Comparison of ENCODE assay signal across 29 cellular contexts in the genomic region with DNA sequence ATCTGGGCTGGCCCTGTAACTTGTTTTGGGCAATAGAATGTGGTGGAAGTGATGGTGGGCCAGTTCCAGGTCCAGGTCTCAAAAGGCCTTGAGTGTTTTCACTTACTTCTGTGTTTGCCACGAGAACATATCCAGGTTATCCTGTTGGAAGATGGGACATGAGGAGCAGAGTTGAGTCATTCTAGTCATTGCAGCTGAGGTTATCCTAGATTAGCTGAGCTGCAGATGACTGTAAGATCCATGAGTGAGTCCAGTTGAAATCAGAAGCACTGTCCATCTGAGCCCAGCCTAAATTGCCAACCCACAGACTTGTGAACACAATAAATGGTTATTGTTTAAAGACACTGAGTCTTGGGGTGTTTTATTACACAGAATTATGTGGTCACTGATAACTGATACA.
"Had no signal": no experiment of that assay in that cellular context is flagged by ENCODE, and none has a peak within 500 bp of the region (broad histone marks: within the 10 kb centered on the region; RNA-seq: fewer than 3 reads in every experiment).

No MANE protein-coding gene starts in this region.

- H2AFZ ChIP-seq: hepatocyte had no signal

- H3K4me2 ChIP-seq: hepatocyte, smooth muscle cell had no signal

- H3K36me3 Mint-ChIP-seq: activated naive CD4-positive, alpha-beta T cell treated with anti-CD3 and anti-CD28 coated beads, Interleukin-2, amount 50 U/mL, for 72 hours; stimulated activated naive B cell treated with anti-CD40 and anti-IgM and Interleukin-4, amounts not matched to agents 10 μg/mL and 1 μg/mL and 100 μg/mL, for 72 hours had no signal

- H3K27me3 Mint-ChIP-seq: stimulated activated naive B cell treated with anti-CD40 and anti-IgM and Interleukin-4, amounts not matched to agents 10 μg/mL and 1 μg/mL and 100 μg/mL, for 72 hours had no signal

- FAIRE-seq: pancreas had no signal

- H3K79me2 ChIP-seq: hepatocyte had no signal

- H3K27ac Mint-ChIP-seq: activated naive CD4-positive, alpha-beta T cell treated with anti-CD3 and anti-CD28 coated beads, Interleukin-2, amount 50 U/mL, for 72 hours; activated T-cell treated with anti-CD3 and anti-CD28 coated beads, Interleukin-2, amount 50 U/mL, for 72 hours; stimulated activated naive B cell treated with anti-CD40 and anti-IgM and Interleukin-4, amounts not matched to agents 10 μg/mL and 1 μg/mL and 100 μg/mL, for 72 hours had no signal

- H3K27ac ChIP-seq: cardiac muscle cell, colonic mucosa, dorsolateral prefrontal cortex, gastroesophageal sphincter, hepatocyte, left ventricle myocardium inferior, pancreas, prostate gland, sigmoid colon, stomach, tibial nerve had no signal

- H3K4me3 ChIP-seq: cardiac muscle cell, colonic mucosa, dorsolateral prefrontal cortex, gastroesophageal sphincter, hepatocyte, left ventricle myocardium inferior, mucosa of descending colon, pancreas, prostate gland, sigmoid colon, smooth muscle cell, stomach, tibial nerve had no signal

- DNase-seq: activated CD4-positive, alpha-beta T cell treated with anti-CD3 and anti-CD28 coated beads for 4 hours; activated CD4-positive, alpha-beta T cell treated with anti-CD3 and anti-CD28 coated beads, Interleukin-2, amount 50 U/mL, for 4 hours; activated CD4-positive, CD25-positive, alpha-beta regulatory T cell; activated naive CD4-positive, alpha-beta T cell; activated T-cell treated with anti-CD3 and anti-CD28 coated beads for 4 hours; activated T-cell treated with anti-CD3 and anti-CD28 coated beads, Interleukin-2, amount 50 U/mL, for 72 hours; cerebellar nuclear complex; colonic mucosa; dorsolateral prefrontal cortex; effector memory CD4-positive, alpha-beta T cell; erythroblast; islet precursor cell; left ventricle myocardium inferior; mucosa of descending colon; nucleus accumbens; pancreas; sigmoid colon; stimulated activated CD4-positive, alpha-beta T cell treated with anti-CD3 and anti-CD28 coated beads, Interleukin-15, amount 100 ng/mL, for 24 hours; stimulated activated CD4-positive, alpha-beta T cell treated with anti-CD3 and anti-CD28 coated beads, Interleukin-2, amount 100 ng/mL, for 24 hours; stimulated activated naive B cell treated with anti-CD40 and anti-IgM and Interleukin-4, amounts not matched to agents 10 μg/mL and 1 μg/mL and 100 μg/mL, for 72 hours; stomach; T-helper 2 cell had no signal

- H3K4me1 ChIP-seq: colonic mucosa, gastroesophageal sphincter, left ventricle myocardium inferior, pancreas, prostate gland, sigmoid colon, stomach, tibial nerve had no signal

- H3K36me3 ChIP-seq: cardiac muscle cell, colonic mucosa, gastroesophageal sphincter, left ventricle myocardium inferior, pancreas, prostate gland, sigmoid colon, stomach, tibial nerve had no signal

- H3K27me3 ChIP-seq: cardiac muscle cell, colonic mucosa, gastroesophageal sphincter, hepatocyte, sigmoid colon, stomach, tibial nerve had no signal

- H3K9me3 ChIP-seq: colonic mucosa, gastroesophageal sphincter, left ventricle myocardium inferior, mucosa of descending colon, pancreas, prostate gland, sigmoid colon, stomach, tibial nerve had no signal

- H3K9me3 Mint-ChIP-seq: activated naive CD4-positive, alpha-beta T cell treated with anti-CD3 and anti-CD28 coated beads, Interleukin-2, amount 50 U/mL, for 72 hours; activated T-cell treated with anti-CD3 and anti-CD28 coated beads, Interleukin-2, amount 50 U/mL, for 72 hours; stimulated activated naive B cell treated with anti-CD40 and anti-IgM and Interleukin-4, amounts not matched to agents 10 μg/mL and 1 μg/mL and 100 μg/mL, for 72 hours had no signal

- H3K4me3 Mint-ChIP-seq: activated T-cell treated with anti-CD3 and anti-CD28 coated beads, Interleukin-2, amount 50 U/mL, for 72 hours had no signal
